ENCODE assay signal across 1 cellular context in genomic region chr6:37569317-37569716, GRCh38.
TF ChIP-seq lines count a peak whose summit lies in the region.

No MANE protein-coding gene starts in this region.

TF ChIP-seq in GM12878, 131 proteins besides CTCF, POLR2A, EP300 and RAD21 (continued from another document):
- TF ChIP-seq NFIC (IDR thresholded peaks at IDR 0.05; ENCODE audit: low read depth, low read length) = 0 out of 2 replicates have a peak, but pooled peaks have one; percentile 20
